15 cellular contexts compared by ENCODE assay signal in the genomic region with DNA sequence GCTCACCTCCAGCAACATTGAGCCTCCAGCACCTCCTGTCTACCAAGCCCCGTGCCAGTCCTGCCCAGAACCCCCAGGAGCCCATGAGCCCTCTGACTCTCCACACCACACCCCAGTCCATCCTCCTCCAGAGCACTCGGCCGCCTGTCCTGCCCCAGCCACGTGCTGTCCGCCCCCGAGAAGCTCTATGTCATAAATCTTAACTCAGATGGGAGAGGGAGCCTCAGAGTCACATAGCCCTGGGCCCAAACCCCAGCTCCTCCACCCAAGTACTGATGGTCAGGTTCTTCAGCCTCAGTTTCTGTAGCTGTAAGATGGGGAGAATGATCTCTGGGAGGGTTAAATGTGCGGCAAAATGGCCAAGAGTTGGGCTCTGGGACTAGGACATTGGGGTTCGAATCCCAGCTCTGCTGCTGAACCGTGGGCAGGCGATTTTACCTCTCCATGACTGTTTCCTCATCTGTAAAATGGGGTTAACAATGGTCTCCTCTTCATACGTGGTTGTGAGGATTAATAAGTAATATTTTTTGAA. TPM values are rescaled to one million over a fixed set of nuclear protein-coding genes. Genes with fewer than 3 reads are reported as not detected.
DNase-seq lines count a peak whose midpoint lies in the region; ATAC-seq and TF ChIP-seq lines count a peak whose summit lies in the region.
"Had no signal": no experiment of that assay in that cellular context is flagged by ENCODE, and none has a peak within 500 bp of the region (broad histone marks: within the 10 kb centered on the region; RNA-seq: fewer than 3 reads in every experiment).

No MANE protein-coding gene starts in this region.

- TF ChIP-seq CTCF in Loucy (conservative IDR thresholded peaks at IDR 0.05; ENCODE audit: low read length): no peak

- H3K9me3 ChIP-seq in Loucy (ENCODE audit: insufficient read depth, low read depth, low read length) (no peaks in the 10 kb centered on the region), skeletal muscle satellite cell (replicated peaks; ENCODE audit: low read length) (no peaks in the 10 kb centered on the region)
- H3K9me3 ChIP-seq: A549, thyroid gland had no signal

- H3K27me3 ChIP-seq in Loucy (ENCODE audit: insufficient read depth, low read length, poor library complexity, severe bottlenecking): no peaks in the 10 kb centered on the region
- no peaks in the 10 kb centered on the region for H3K27me3 ChIP-seq in skeletal muscle satellite cell (ENCODE audit: control insufficient read depth, insufficient read depth, low read length)
- H3K27me3 ChIP-seq: thyroid gland had no signal

- H3K4me3 ChIP-seq in Loucy (ENCODE audit: low read length, poor library complexity, severe bottlenecking) (peak overlapping the region; percentile 69), skeletal muscle satellite cell (ENCODE audit: low read length) (no peak overlapping the region)
- H3K4me3 ChIP-seq: A549, lung, thyroid gland had no signal

- no peaks in the 10 kb centered on the region for H3K9me3 Mint-ChIP-seq in activated CD4-positive, alpha-beta T cell treated with anti-CD3 and anti-CD28 coated beads, Interleukin-2, amount 10 ng/mL, durations not matched to agents 24 days and 14 days
- H3K9me3 Mint-ChIP-seq in activated naive CD8-positive, alpha-beta T cell treated with anti-CD3 and anti-CD28 coated beads, Interleukin-2, amount 50 U/mL, for 24 hours: no peaks in the 10 kb centered on the region

- ATAC-seq in activated naive CD8-positive, alpha-beta T cell treated with anti-CD3 and anti-CD28 coated beads, Interleukin-2, amount 50 U/mL, for 24 hours: no peak
- ATAC-seq in esophagus mucosa: no peak
- ATAC-seq in GM21447 (IDR thresholded peaks at IDR 0.05; ENCODE audit: unreplicated experiment): no peak
- ATAC-seq: A549 had no signal

- peak overlapping the region; percentile 77 for H3K4me3 Mint-ChIP-seq in activated CD4-positive, alpha-beta T cell treated with anti-CD3 and anti-CD28 coated beads, Interleukin-2, amount 10 ng/mL, durations not matched to agents 24 days and 14 days
- H3K4me3 Mint-ChIP-seq in activated naive CD8-positive, alpha-beta T cell treated with anti-CD3 and anti-CD28 coated beads, Interleukin-2, amount 50 U/mL, for 24 hours: peak overlapping the region; percentile 11
- H3K4me3 Mint-ChIP-seq: brain had no signal

- H3K79me2 ChIP-seq in Loucy (ENCODE audit: insufficient read depth, low read length): peaks cover 19% of the 10 kb centered on the region; the same call in 1 of the 2 replicates

- peaks cover 83% of the 10 kb centered on the region for H3K4me1 Mint-ChIP-seq in activated CD4-positive, alpha-beta T cell treated with anti-CD3 and anti-CD28 coated beads, Interleukin-2, amount 10 ng/mL, durations not matched to agents 24 days and 14 days
- peaks cover 84% of the 10 kb centered on the region for H3K4me1 Mint-ChIP-seq in activated naive CD8-positive, alpha-beta T cell treated with anti-CD3 and anti-CD28 coated beads, Interleukin-2, amount 50 U/mL, for 24 hours

- H3K9ac ChIP-seq in Loucy (ENCODE audit: low read depth, low read length, poor library complexity, severe bottlenecking) (peak overlapping the region; percentile 68), skeletal muscle satellite cell (ENCODE audit: low read depth, low read length) (no peak overlapping the region)

- H3K27me3 Mint-ChIP-seq in activated CD4-positive, alpha-beta T cell treated with anti-CD3 and anti-CD28 coated beads, Interleukin-2, amount 10 ng/mL, durations not matched to agents 24 days and 14 days: no peaks in the 10 kb centered on the region
- H3K27me3 Mint-ChIP-seq in activated naive CD8-positive, alpha-beta T cell treated with anti-CD3 and anti-CD28 coated beads, Interleukin-2, amount 50 U/mL, for 24 hours: no peaks in the 10 kb centered on the region

- H4K20me1 ChIP-seq in Loucy (ENCODE audit: insufficient read depth, low read length, poor library complexity, severe bottlenecking): no peaks in the 10 kb centered on the region

- H3F3A ChIP-seq in Loucy (ENCODE audit: low read depth): peaks cover 23% of the 10 kb centered on the region

- DNase-seq in activated CD4-positive, alpha-beta T cell treated with anti-CD3 and anti-CD28 coated beads, Interleukin-2, amount 10 ng/mL, durations not matched to agents 24 days and 14 days: no peak
- no peak for DNase-seq in activated CD4-positive, alpha-beta T cell treated with anti-CD3 and anti-CD28 coated beads, Interleukin-2, amount 50 U/mL, for 1 hour
- DNase-seq in activated naive CD8-positive, alpha-beta T cell treated with anti-CD3 and anti-CD28 coated beads, Interleukin-2, amount 50 U/mL, for 24 hours: no peak
- DNase-seq in NCI-H128 (lab: John Stamatoyannopoulos, UW; ENCODE audit: unreplicated experiment): no peak
- DNase-seq: DMS79, NCI-H1436, thyroid gland had no signal

- H3K4me1 ChIP-seq in Loucy (ENCODE audit: insufficient read depth, low read length, poor library complexity, severe bottlenecking) (peaks cover 91% of the 10 kb centered on the region), skeletal muscle satellite cell (ENCODE audit: control insufficient read depth, insufficient read depth, low read length) (peaks cover 59% of the 10 kb centered on the region)

- peak overlapping the region; percentile 97 for H3K27ac Mint-ChIP-seq in activated CD4-positive, alpha-beta T cell treated with anti-CD3 and anti-CD28 coated beads, Interleukin-2, amount 10 ng/mL, durations not matched to agents 24 days and 14 days
- H3K27ac Mint-ChIP-seq in activated naive CD8-positive, alpha-beta T cell treated with anti-CD3 and anti-CD28 coated beads, Interleukin-2, amount 50 U/mL, for 24 hours: peak overlapping the region; percentile 42
- H3K27ac Mint-ChIP-seq: brain had no signal

- H3K4me2 ChIP-seq in Loucy (ENCODE audit: low read depth, low read length, poor library complexity, severe bottlenecking) (peak overlapping the region; percentile 95), skeletal muscle satellite cell (ENCODE audit: low read length) (peak overlapping the region; percentile 34)
- H3K4me2 ChIP-seq: A549 had no signal

- intact Hi-C loops in activated CD4-positive, alpha-beta T cell treated with anti-CD3 and anti-CD28 coated beads, Interleukin-2, amount 10 ng/mL, durations not matched to agents 24 days and 14 days (cut with micrococcal nuclease): no loop called here

- peaks cover 9% of the 10 kb centered on the region; the same call in 1 of the 2 replicates for H3K36me3 ChIP-seq in Loucy (ENCODE audit: insufficient read depth, low read length)
- no peaks in the 10 kb centered on the region for H3K36me3 ChIP-seq in skeletal muscle satellite cell (ENCODE audit: insufficient read depth, low read length)
- H3K36me3 ChIP-seq: thyroid gland had no signal

- H2AFZ ChIP-seq in Loucy (ENCODE audit: low read length): no peak overlapping the region

- no peaks in the 10 kb centered on the region for H3K9me2 ChIP-seq in Loucy (replicated peaks; ENCODE audit: low read depth, low read length)

- peaks cover 71% of the 10 kb centered on the region for H3K36me3 Mint-ChIP-seq in activated CD4-positive, alpha-beta T cell treated with anti-CD3 and anti-CD28 coated beads, Interleukin-2, amount 10 ng/mL, durations not matched to agents 24 days and 14 days (ENCODE audit: low read depth)
- H3K36me3 Mint-ChIP-seq in activated naive CD8-positive, alpha-beta T cell treated with anti-CD3 and anti-CD28 coated beads, Interleukin-2, amount 50 U/mL, for 24 hours (ENCODE audit: low read depth): peaks cover 6% of the 10 kb centered on the region
- H3K36me3 Mint-ChIP-seq: brain had no signal

RNA-seq across cellular contexts. Expression of gene CYTH4, which starts 27.8 kb away (rescaled TPM):
- 43.5 and 44.9 TPM in 2 replicates for total RNA-seq in activated CD4-positive, alpha-beta T cell treated with anti-CD3 and anti-CD28 coated beads, Interleukin-2, amount 10 ng/mL, durations not matched to agents 24 days and 14 days
- 0.76 and 1.1 TPM in 2 replicates for total RNA-seq in skeletal muscle satellite cell (2012; rRNA removed)
- total RNA-seq in esophagus mucosa: 1.6 TPM
- total RNA-seq: endothelial cell of umbilical vein had no signal

Comparison
In these comparisons a context has a peak if more than half of its experiments do, and no peak if none do; other contexts are left out.
1. RNA of gene CYTH4, which starts 27.8 kb away (total RNA-seq): 43.5 to 44.9 TPM in activated CD4-positive, alpha-beta T cell treated with anti-CD3 and anti-CD28 coated beads, Interleukin-2, amount 10 ng/mL, durations not matched to agents 24 days and 14 days; 1.6 TPM in esophagus mucosa (single experiment); every median in the first group is over 10 times any median in the second.